Comparison of ENCODE assay signal across 15 cellular contexts in the genomic region with DNA sequence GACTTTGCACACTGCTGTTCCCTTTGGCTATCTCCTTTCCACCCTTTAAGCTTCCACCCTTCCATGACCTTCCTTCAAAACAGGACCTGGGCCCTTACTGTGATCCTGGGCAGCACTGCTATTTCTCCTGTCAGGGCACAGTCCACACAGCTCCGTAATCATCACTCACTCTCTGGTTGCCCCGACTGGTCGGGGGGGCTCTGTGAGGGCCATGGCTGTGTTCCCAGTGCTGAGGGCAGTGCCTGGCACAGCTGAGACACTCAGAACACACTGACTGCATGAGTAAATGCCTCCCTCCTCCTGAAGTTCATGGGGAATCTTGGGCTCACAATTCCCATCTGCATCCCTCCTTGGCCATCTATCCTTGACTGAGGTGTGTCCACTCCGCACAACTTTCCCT. TPM values are rescaled to one million over a fixed set of nuclear protein-coding genes. Genes with fewer than 3 reads are reported as not detected.
A peak's percentile ranks its signal among the peaks of the same experiment; 100 is the strongest.
DNase-seq lines count a peak whose midpoint lies in the region; ATAC-seq and TF ChIP-seq lines count a peak whose summit lies in the region.
"Had no signal": no experiment of that assay in that cellular context is flagged by ENCODE, and none has a peak within 500 bp of the region (broad histone marks: within the 10 kb centered on the region; RNA-seq: fewer than 3 reads in every experiment).

No MANE protein-coding gene starts in this region.

- BruUV-seq in PC-3 (replicated peaks; lab: Mats Ljungman, UMichigan): no TSS peak

- no peak overlapping the region for H2AFZ ChIP-seq in PC-3 (ENCODE audit: low read length)

- H3K4me1 Mint-ChIP-seq in CD4-positive, CD25-positive, alpha-beta regulatory T cell: peaks cover 16 to 96% (median 60%) of the 10 kb centered on the region in 4 donors
- H3K4me1 Mint-ChIP-seq in naive thymus-derived CD4-positive, alpha-beta T cell: peaks cover 46 to 91% (median 81%) of the 10 kb centered on the region in 7 donors

- H3K27me3 Mint-ChIP-seq in CD4-positive, CD25-positive, alpha-beta regulatory T cell: no peaks in the 10 kb centered on the region
- no peaks in the 10 kb centered on the region for H3K27me3 Mint-ChIP-seq in naive thymus-derived CD4-positive, alpha-beta T cell

- peak overlapping the region; percentile 9 for H3K4me3 ChIP-seq in CD4-positive, CD25-positive, alpha-beta regulatory T cell (ENCODE audit: low read depth, low read length)
- H3K4me3 ChIP-seq in PC-3 (ENCODE audit: low read length): no peak overlapping the region
- no peak overlapping the region for H3K4me3 ChIP-seq in naive thymus-derived CD4-positive, alpha-beta T cell (ENCODE audit: low read length)
- H3K4me3 ChIP-seq: BLaER1 treated with 17β-estradiol and CSF1 and Interleukin-3, amounts not matched to agents 10 nM and 100 nM; SK-N-MC had no signal

- H3F3A ChIP-seq in PC-3 (ENCODE audit: low read length, unreplicated experiment): no peaks in the 10 kb centered on the region

- H3K9me3 ChIP-seq in CD4-positive, CD25-positive, alpha-beta regulatory T cell (ENCODE audit: control insufficient read depth in 2 of 2, low read length in 2 of 2): no peaks in the 10 kb centered on the region
- H3K9me3 ChIP-seq in PC-3 (ENCODE audit: low read length): no peaks in the 10 kb centered on the region
- peaks cover 0 to 6% (median 0%) of the 10 kb centered on the region in 3 experiments for H3K9me3 ChIP-seq in naive thymus-derived CD4-positive, alpha-beta T cell (ENCODE audit: control insufficient read depth in 2 of 3, low read length in 3 of 3)

- CTCF ChIA-PET in PC-3 (lab: Charles Lee): no interaction called here
- CTCF ChIA-PET in naive thymus-derived CD4-positive, alpha-beta T cell (lab: Charles Lee): no interaction called here

- peak overlapping the region in 2 of 3 donors; percentile 89 to 97 for H3K27ac Mint-ChIP-seq in CD4-positive, CD25-positive, alpha-beta regulatory T cell
- H3K27ac Mint-ChIP-seq in naive thymus-derived CD4-positive, alpha-beta T cell: peak overlapping the region in 7 of 9 donors; percentile 26 to 82 (median 67)

- no peak for TF ChIP-seq CTCF in PC-3 (conservative IDR thresholded peaks at IDR 0.05; ENCODE audit: low read depth, low read length)
- no peak for TF ChIP-seq CTCF in GM20000 (IDR thresholded peaks at IDR 0.05; ENCODE audit: extremely low read depth, missing control alignments)

- H3K9ac ChIP-seq in PC-3 (ENCODE audit: low read length): no peak overlapping the region
- H3K9ac ChIP-seq: BLaER1 treated with 17β-estradiol and CSF1 and Interleukin-3, amounts not matched to agents 10 nM and 100 nM had no signal

- H3K79me2 ChIP-seq in PC-3 (ENCODE audit: low read length): no peaks in the 10 kb centered on the region

- peaks cover 95% of the 10 kb centered on the region for H3K4me1 ChIP-seq in CD4-positive, CD25-positive, alpha-beta regulatory T cell (ENCODE audit: control insufficient read depth, insufficient read depth, low read length, poor library complexity, severe bottlenecking)
- H3K4me1 ChIP-seq in PC-3 (ENCODE audit: insufficient read depth, low read length): peaks cover 28% of the 10 kb centered on the region
- H3K4me1 ChIP-seq in naive thymus-derived CD4-positive, alpha-beta T cell (ENCODE audit: control insufficient read depth in 2 of 2, insufficient read depth in 2 of 2, low read length in 2 of 2): peaks cover 66 to 68% of the 10 kb centered on the region in 2 donors

- no peaks in the 10 kb centered on the region for H4K20me1 ChIP-seq in PC-3 (ENCODE audit: low read length)
- H4K20me1 ChIP-seq: BLaER1 treated with 17β-estradiol and CSF1 and Interleukin-3, amounts not matched to agents 10 nM and 100 nM had no signal

- peak overlapping the region in 3 of 4 donors; percentile 21 to 84 (median 83) for H3K4me3 Mint-ChIP-seq in CD4-positive, CD25-positive, alpha-beta regulatory T cell
- no peak overlapping the region for H3K4me3 Mint-ChIP-seq in naive thymus-derived CD4-positive, alpha-beta T cell

- no peaks in the 10 kb centered on the region for H3K27me3 ChIP-seq in CD4-positive, CD25-positive, alpha-beta regulatory T cell (ENCODE audit: control insufficient read depth, insufficient read depth, low read length)
- H3K27me3 ChIP-seq in PC-3 (ENCODE audit: low read length): no peaks in the 10 kb centered on the region
- no peaks in the 10 kb centered on the region for H3K27me3 ChIP-seq in naive thymus-derived CD4-positive, alpha-beta T cell (ENCODE audit: control insufficient read depth in 2 of 2, insufficient read depth in 2 of 2, low read length in 2 of 2)
- H3K27me3 ChIP-seq: BLaER1 treated with 17β-estradiol and CSF1 and Interleukin-3, amounts not matched to agents 10 nM and 100 nM had no signal

- H3K4me2 ChIP-seq in PC-3 (ENCODE audit: low read length): peak overlapping the region; percentile 40; the same call in 1 of the 2 replicates
- H3K4me2 ChIP-seq: BLaER1 treated with 17β-estradiol and CSF1 and Interleukin-3, amounts not matched to agents 10 nM and 100 nM had no signal

- intact Hi-C loops in PC-3 (cut with micrococcal nuclease): no loop called here
- intact Hi-C loops in naive thymus-derived CD4-positive, alpha-beta T cell (cut with micrococcal nuclease): no loop called here

- no peak for ATAC-seq in CD4-positive, CD25-positive, alpha-beta regulatory T cell (ENCODE audit: low read depth in 2 of 2)
- ATAC-seq in PC-3 (no peak), HG02970 (IDR thresholded peaks at IDR 0.05; ENCODE audit: low FRiP score, unreplicated experiment) (no peak), HG02852 (IDR thresholded peaks at IDR 0.05; ENCODE audit: unreplicated experiment) (no peak)
- no peak for ATAC-seq in naive thymus-derived CD4-positive, alpha-beta T cell

- H3K9me2 ChIP-seq in PC-3 (replicated peaks; ENCODE audit: low read length): no peaks in the 10 kb centered on the region

- POLR2A ChIA-PET in PC-3 (lab: Charles Lee; ENCODE audit: unreplicated experiment): no interaction called here
- POLR2A ChIA-PET in naive thymus-derived CD4-positive, alpha-beta T cell (lab: Charles Lee): interaction anchor here (32.7 to 44.3 kb wide), 3 partner anchors 6 to 41 kb away, joined by 703 to 2417 read pairs (median 2417); partner anchors contain the start of genes PHF19 and TRAF1

- no peaks in the 10 kb centered on the region for H3K9me3 Mint-ChIP-seq in CD4-positive, CD25-positive, alpha-beta regulatory T cell
- H3K9me3 Mint-ChIP-seq in naive thymus-derived CD4-positive, alpha-beta T cell: peaks cover 0 to 4% (median 0%) of the 10 kb centered on the region in 11 donors

- H3K27ac ChIP-seq in CD4-positive, CD25-positive, alpha-beta regulatory T cell (ENCODE audit: insufficient read depth, low read length, poor library complexity, severe bottlenecking): peak overlapping the region; percentile 99
- H3K27ac ChIP-seq in PC-3 (ENCODE audit: low read length): peak overlapping the region; percentile 38; the same call in 1 of the 2 replicates
- H3K27ac ChIP-seq in cingulate gyrus (ENCODE audit: low read depth, low read length): peak overlapping the region; percentile 93
- H3K27ac ChIP-seq in naive thymus-derived CD4-positive, alpha-beta T cell (ENCODE audit: low read depth, low read length): peak overlapping the region; percentile 52
- H3K27ac ChIP-seq: BLaER1 treated with 17β-estradiol and CSF1 and Interleukin-3, amounts not matched to agents 10 nM and 100 nM; SK-N-MC had no signal

- peaks cover 80% of the 10 kb centered on the region for H3K36me3 ChIP-seq in CD4-positive, CD25-positive, alpha-beta regulatory T cell (ENCODE audit: control insufficient read depth, insufficient read depth, low read length)
- H3K36me3 ChIP-seq in PC-3 (ENCODE audit: low read depth, low read length): no peaks in the 10 kb centered on the region
- H3K36me3 ChIP-seq in naive thymus-derived CD4-positive, alpha-beta T cell (ENCODE audit: control insufficient read depth in 2 of 3, insufficient read depth in 3 of 3, low read length in 3 of 3): peaks cover 45 to 75% (median 54%) of the 10 kb centered on the region in 3 experiments

- no peak for DNase-seq in CD4-positive, CD25-positive, alpha-beta regulatory T cell
- DNase-seq in PC-3 (no peak), GM20000 (ENCODE audit: low spot score) (no peak), NCI-H510A treated with DMSO at 0.1 percent for 48 hours (lab: John Stamatoyannopoulos, UW) (no peak)
- DNase-seq in naive thymus-derived CD4-positive, alpha-beta T cell: no peak
- DNase-seq: activated naive CD4-positive, alpha-beta T cell treated with Interleukin-2 at 50 U/mL for 16 hours; cortex of kidney; NCI-H2081 treated with DMSO at 0.1 percent for 48 hours; retina; stimulated activated CD4-positive, alpha-beta T cell treated with anti-CD3 and anti-CD28 coated beads, Interleukin-4, amount 100 ng/mL, for 1 hour had no signal

- H3K36me3 Mint-ChIP-seq in CD4-positive, CD25-positive, alpha-beta regulatory T cell: peaks cover 70% of the 10 kb centered on the region
- H3K36me3 Mint-ChIP-seq in naive thymus-derived CD4-positive, alpha-beta T cell: peaks cover 27 to 74% (median 52%) of the 10 kb centered on the region in 5 donors

RNA-seq across cellular contexts. Expression of gene TRAF1, which starts 12.2 kb away (rescaled TPM):
- total RNA-seq in CD4-positive, CD25-positive, alpha-beta regulatory T cell: 167 TPM
- 10 to 100 TPM; 13.5 to 18.7 (median 16.5) TPM for polyA plus RNA-seq in CD4-positive, CD25-positive, alpha-beta regulatory T cell
- total RNA-seq in PC-3 (2014; rRNA removed): 0.15 and 0.29 TPM in 2 replicates
- 100 to 1,000 TPM in 2 of 5 experiments, 10 to 100 TPM in 3; 58.7 to 131 (median 98.2) TPM for total RNA-seq in naive thymus-derived CD4-positive, alpha-beta T cell
- polyA plus RNA-seq in naive thymus-derived CD4-positive, alpha-beta T cell: 1 to 10 TPM; 3.7 to 6.6 TPM

RNA-seq across cellular contexts. Expression of gene PHF19, which starts 37.4 kb away (rescaled TPM):
- 149 TPM for total RNA-seq in CD4-positive, CD25-positive, alpha-beta regulatory T cell
- 10 to 100 TPM; 21.4 to 43.2 (median 31.9) TPM for polyA plus RNA-seq in CD4-positive, CD25-positive, alpha-beta regulatory T cell
- total RNA-seq in PC-3 (2014; rRNA removed): 101 and 104 TPM in 2 replicates
- 100 to 1,000 TPM in 3 of 5 experiments, 10 to 100 TPM in 2; 65.9 to 271 (median 197) TPM for total RNA-seq in naive thymus-derived CD4-positive, alpha-beta T cell
- polyA plus RNA-seq in naive thymus-derived CD4-positive, alpha-beta T cell: 10 to 100 TPM; 13.1 to 16.5 TPM

Comparison
In these comparisons a context has a peak if more than half of its experiments do, and no peak if none do; other contexts are left out.
1. H3K27ac ChIP-seq: peak in every context shown above with its lines; median percentile 99 in CD4-positive, CD25-positive, alpha-beta regulatory T cell; 93 in cingulate gyrus; 52 in naive thymus-derived CD4-positive, alpha-beta T cell; 38 in PC-3.
2. H3K4me3 Mint-ChIP-seq: peak in CD4-positive, CD25-positive, alpha-beta regulatory T cell (3 of 4); none in naive thymus-derived CD4-positive, alpha-beta T cell (0 of 10).
3. RNA of gene TRAF1, which starts 12.2 kb away (total RNA-seq): 167 TPM in CD4-positive, CD25-positive, alpha-beta regulatory T cell (single experiment) and 58.7 to 131 TPM in naive thymus-derived CD4-positive, alpha-beta T cell; 0.15 to 0.29 TPM in PC-3; every median in the first group is over 10 times any median in the second.